Comparison of ENCODE assay signal across 4 cellular contexts in the genomic region with DNA sequence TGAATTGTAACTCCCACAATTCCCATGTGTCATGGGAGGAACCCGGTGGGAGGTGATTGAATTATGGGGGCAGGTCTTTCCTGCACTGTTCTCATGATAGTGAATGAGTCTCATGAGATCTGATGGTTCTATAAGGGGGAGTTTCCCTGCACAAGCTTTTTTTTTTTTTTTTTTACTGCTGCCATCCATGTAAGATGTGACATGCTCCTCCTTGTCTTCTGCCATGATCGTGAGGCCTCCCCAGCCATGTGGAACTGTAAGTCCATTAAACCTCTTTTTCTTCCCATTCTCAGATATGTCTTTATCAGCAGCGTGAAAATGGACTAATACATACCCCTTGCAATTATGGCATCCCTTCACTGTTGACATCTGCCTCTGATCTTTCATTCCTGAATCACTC. TPM values are rescaled to one million over a fixed set of nuclear protein-coding genes. Genes with fewer than 3 reads are reported as not detected.
"Had no signal": no experiment of that assay in that cellular context is flagged by ENCODE, and none has a peak within 500 bp of the region (broad histone marks: within the 10 kb centered on the region; RNA-seq: fewer than 3 reads in every experiment).

No MANE protein-coding gene starts in this region.

RNA-seq across cellular contexts. Expression of gene SLC35D3, which starts 17.6 kb away (rescaled TPM):
- total RNA-seq: LHCN-M2, M059J, MCF 10A, NCI-H460 had no signal
